In genomic region chr4:82891728-82892466, GRCh38 we compare ENCODE assay signal across 8 cellular contexts. TPM values are rescaled to one million over a fixed set of nuclear protein-coding genes. Genes with fewer than 3 reads are reported as not detected.
A peak's percentile ranks its signal among the peaks of the same experiment; 100 is the strongest.
DNase-seq lines count a peak whose midpoint lies in the region; ATAC-seq, FAIRE-seq and TF ChIP-seq lines count a peak whose summit lies in the region.

No MANE protein-coding gene starts in this region.

- H3K27ac ChIP-seq in endothelial cell of umbilical vein (ENCODE audit: insufficient read depth, low read depth, low read length), result peak overlapping the region; percentile 89

- peaks cover 4% of the 10 kb centered on the region for H4K20me1 ChIP-seq in endothelial cell of umbilical vein (replicated peaks; ENCODE audit: control insufficient read depth, extremely low read depth, insufficient read depth, low read length)

- peak; percentile 50 for FAIRE-seq in endothelial cell of umbilical vein (lab: Jason Lieb, UNC)

- DNase-seq in activated naive CD4-positive, alpha-beta T cell treated with anti-CD3 and anti-CD28 coated beads for 36 hours, result no peak
- DNase-seq in activated naive CD4-positive, alpha-beta T cell treated with Interleukin-2 at 50 U/mL for 16 hours, result no peak
- DNase-seq in RKO (ENCODE audit: low spot score), result peak; percentile 64
- DNase-seq in endothelial cell of umbilical vein (ENCODE audit: low read depth, low spot score), result no peak
- no peak for DNase-seq in omental fat pad (ENCODE audit: low spot score)
- no peak for DNase-seq in ureter (ENCODE audit: low spot score)
- no peak for DNase-seq in activated gamma-delta T cell (lab: John Stamatoyannopoulos, UW)

- H3K79me2 ChIP-seq in endothelial cell of umbilical vein (ENCODE audit: control insufficient read depth, insufficient read depth, low read length), result peaks cover 57% of the 10 kb centered on the region

- ATAC-seq in omental fat pad (ENCODE audit: low FRiP score), result peak; percentile 5
- ATAC-seq in HG02623 (IDR thresholded peaks at IDR 0.05; ENCODE audit: unreplicated experiment), result no peak

- intact Hi-C loops in activated naive CD4-positive, alpha-beta T cell treated with anti-CD3 and anti-CD28 coated beads for 36 hours (cut with micrococcal nuclease), result loop anchor here (1.0 to 2.0 kb wide), 8 partner anchors 8 to 461 kb away; partner anchors contain the start of genes COPS4, ENOPH1, HNRNPDL and THAP9
- intact Hi-C loops in endothelial cell of umbilical vein (cut with micrococcal nuclease), result loop anchor here (1.0 to 2.0 kb wide), 3 partner anchors 8 to 517 kb away; partner anchors contain the start of gene THAP9

- H3K4me1 ChIP-seq in endothelial cell of umbilical vein (ENCODE audit: control insufficient read depth, extremely low read depth, insufficient read depth, low read length), result peaks cover 17% of the 10 kb centered on the region

- H3K27me3 Mint-ChIP-seq in activated naive CD4-positive, alpha-beta T cell treated with anti-CD3 and anti-CD28 coated beads for 36 hours (ENCODE audit: low read depth), result no peaks in the 10 kb centered on the region

- no TSS peak for BruUV-seq in endothelial cell of umbilical vein (replicated peaks; lab: Mats Ljungman, UMichigan)

- POLR2A ChIA-PET in endothelial cell of umbilical vein (lab: Charles Lee), result no interaction called here

- dilution Hi-C loops in endothelial cell of umbilical vein (cut with MboI; ENCODE audit: extremely low pct_ligation_motif_present, low sequenced_read_pairs), result no loop called here

- CTCF ChIA-PET in activated naive CD4-positive, alpha-beta T cell treated with anti-CD3 and anti-CD28 coated beads for 36 hours (lab: Charles Lee), result no interaction called here
- CTCF ChIA-PET in endothelial cell of umbilical vein (lab: Charles Lee), result interaction anchor here (0.7 to 1.0 kb wide), 3 partner anchors 9 to 388 kb away, joined by 3 to 4 read pairs (median 3); partner anchors contain the start of gene THAP9

- H3K36me3 ChIP-seq in endothelial cell of umbilical vein (ENCODE audit: control insufficient read depth in 2 of 2, extremely low read depth in 1 of 2, insufficient read depth in 2 of 2, low read length in 2 of 2), result peaks cover 7 to 13% of the 10 kb centered on the region in 2 experiments

- H3K4me1 Mint-ChIP-seq in activated naive CD4-positive, alpha-beta T cell treated with anti-CD3 and anti-CD28 coated beads for 36 hours (ENCODE audit: low read depth), result peaks cover 48% of the 10 kb centered on the region

- H2AFZ ChIP-seq in endothelial cell of umbilical vein (ENCODE audit: low read depth, low read length), result peak overlapping the region; percentile 61

- peak overlapping the region; percentile 61 to 99 (median 68) for H3K4me3 ChIP-seq in endothelial cell of umbilical vein (replicated peaks in 1 of 3; ENCODE audit: insufficient read depth in 1 of 3, low read depth in 1 of 3, low read length in 3 of 3)

- H3K27ac Mint-ChIP-seq in activated naive CD4-positive, alpha-beta T cell treated with anti-CD3 and anti-CD28 coated beads for 36 hours, result peak overlapping the region; percentile 89

- no peak for TF ChIP-seq POLR2A in endothelial cell of umbilical vein (IDR thresholded peaks at IDR 0.05; ENCODE audit: low read depth, low read length)

- no peak for TF ChIP-seq CTCF in endothelial cell of umbilical vein (IDR thresholded peaks at IDR 0.05; ENCODE audit: extremely low read depth in 1 of 2, insufficient read depth in 1 of 2, low read depth in 1 of 2, low read length in 2 of 2)
- TF ChIP-seq CTCF in omental fat pad (IDR thresholded peaks at IDR 0.05), result no peak

- H3K9me3 Mint-ChIP-seq in activated naive CD4-positive, alpha-beta T cell treated with anti-CD3 and anti-CD28 coated beads for 36 hours, result no peaks in the 10 kb centered on the region

- peak overlapping the region; percentile 81 for H3K4me3 Mint-ChIP-seq in activated naive CD4-positive, alpha-beta T cell treated with anti-CD3 and anti-CD28 coated beads for 36 hours

- peak overlapping the region; percentile 93 for H3K9ac ChIP-seq in endothelial cell of umbilical vein (replicated peaks; ENCODE audit: extremely low read depth, insufficient read depth, low read length)

- H3K4me2 ChIP-seq in endothelial cell of umbilical vein (ENCODE audit: insufficient read depth, low read length), result peak overlapping the region; percentile 82

- no peaks in the 10 kb centered on the region for H3K9me3 ChIP-seq in endothelial cell of umbilical vein (replicated peaks; ENCODE audit: control insufficient read depth, insufficient read depth, low read length)

- no peaks in the 10 kb centered on the region for H3K9me1 ChIP-seq in endothelial cell of umbilical vein (replicated peaks; ENCODE audit: control insufficient read depth, extremely low read depth, insufficient read depth, low read length)

- peaks cover 26% of the 10 kb centered on the region for H3K36me3 Mint-ChIP-seq in activated naive CD4-positive, alpha-beta T cell treated with anti-CD3 and anti-CD28 coated beads for 36 hours (ENCODE audit: low read depth)

- H3K27me3 ChIP-seq in endothelial cell of umbilical vein (ENCODE audit: control insufficient read depth in 2 of 2, insufficient read depth in 2 of 2, low read length in 2 of 2), result no peaks in the 10 kb centered on the region

TF ChIP-seq in endothelial cell of umbilical vein, 7 proteins besides CTCF, POLR2A, EP300 and RAD21:
- TF ChIP-seq MAX (IDR thresholded peaks at IDR 0.05; ENCODE audit: insufficient read depth, insufficient read length), result no peak
- no peak for TF ChIP-seq GATA2 (IDR thresholded peaks at IDR 0.05; ENCODE audit: insufficient read depth, insufficient read length, low read depth, low read length)
- no peak for TF ChIP-seq EZH2 (IDR thresholded peaks at IDR 0.05; ENCODE audit: borderline replicate concordance, low read depth, low read length, severe bottlenecking)
- no peak for TF ChIP-seq JUN (IDR thresholded peaks at IDR 0.05; ENCODE audit: borderline replicate concordance, insufficient read depth, insufficient read length, low read depth)
- no peak for TF ChIP-seq POLR2AphosphoS5 (IDR thresholded peaks at IDR 0.05; ENCODE audit: insufficient read depth, low read depth, low read length)
- no peak for TF ChIP-seq MYC (IDR thresholded peaks at IDR 0.05; ENCODE audit: low read depth, low read length)
- no peak for TF ChIP-seq FOS (IDR thresholded peaks at IDR 0.05; ENCODE audit: borderline replicate concordance, insufficient read depth, low read length)

RNA-seq across cellular contexts. Expression of gene SEC31A, which starts 0.9 kb away (rescaled TPM):
- 10 to 100 TPM; 85.1 to 85.7 TPM for total RNA-seq in activated naive CD4-positive, alpha-beta T cell treated with anti-CD3 and anti-CD28 coated beads for 36 hours
- total RNA-seq in endothelial cell of umbilical vein (290 and 301 TPM in 2 replicates), omental fat pad (100 to 1,000 TPM; 175 to 215 (median 183) TPM), ureter (239 TPM)
- 226 and 252 TPM in 2 replicates for polyA plus RNA-seq in endothelial cell of umbilical vein
- polyA plus RNA-seq in endothelial cell of umbilical vein (2011; cell fraction: cytosol; rRNA removed), result 204 and 233 TPM in 2 replicates
- polyA plus RNA-seq in endothelial cell of umbilical vein (2011; cell fraction: nucleus; rRNA removed), result 345 and 361 TPM in 2 replicates
- 189 and 212 TPM in 2 replicates for polyA plus RNA-seq in endothelial cell of umbilical vein (2012)
- polyA minus RNA-seq in endothelial cell of umbilical vein, result 442 and 462 TPM in 2 replicates
- polyA minus RNA-seq in endothelial cell of umbilical vein (2011; cell fraction: cytosol; rRNA and poly(A)+ RNA removed), result 42.4 TPM
- 432 and 549 TPM in 2 replicates for polyA minus RNA-seq in endothelial cell of umbilical vein (2011; cell fraction: nucleus; rRNA and poly(A)+ RNA removed)

RNA-seq across cellular contexts. Expression of gene THAP9, which starts 8.6 kb away (rescaled TPM):
- total RNA-seq in activated naive CD4-positive, alpha-beta T cell treated with anti-CD3 and anti-CD28 coated beads for 36 hours, result 1 to 10 TPM; 2.7 to 3.3 TPM
- 1.7 and 3.2 TPM in 2 replicates for total RNA-seq in endothelial cell of umbilical vein
- 0.86 and 0.99 TPM in 2 replicates for polyA plus RNA-seq in endothelial cell of umbilical vein
- polyA plus RNA-seq in endothelial cell of umbilical vein (2011; cell fraction: cytosol; rRNA removed), result 1.3 and 1.6 TPM in 2 replicates
- 2.2 and 2.8 TPM in 2 replicates for polyA plus RNA-seq in endothelial cell of umbilical vein (2011; cell fraction: nucleus; rRNA removed)
- polyA plus RNA-seq in endothelial cell of umbilical vein (2012), result 1.7 TPM in 2 replicates
- 1.5 and 2.6 TPM in 2 replicates for polyA minus RNA-seq in endothelial cell of umbilical vein
- polyA minus RNA-seq in endothelial cell of umbilical vein (2011; cell fraction: cytosol; rRNA and poly(A)+ RNA removed), result 4.3 TPM
- polyA minus RNA-seq in endothelial cell of umbilical vein (2011; cell fraction: nucleus; rRNA and poly(A)+ RNA removed), result 4.3 and 5.3 TPM in 2 replicates
- 10 to 100 TPM in 1 of 4 donors, 1 to 10 TPM in 3; 1.8 to 10.2 (median 2.9) TPM for total RNA-seq in omental fat pad
- 6.5 TPM for total RNA-seq in ureter
